ENCODE assay signal across 22 cellular contexts in genomic region chr16:54093281-54093680, GRCh38.
"Had no signal": no experiment of that assay in that cellular context is flagged by ENCODE, and none has a peak within 500 bp of the region (broad histone marks: within the 10 kb centered on the region; RNA-seq: fewer than 3 reads in every experiment).

No MANE protein-coding gene starts in this region.

- DNase-seq: dermis blood vessel endothelial cell; effector memory CD8-positive, alpha-beta T cell; erythroblast; esophagus squamous epithelium; immature natural killer cell; left cardiac atrium; left lung; mesendoderm; midbrain; naive thymus-derived CD4-positive, alpha-beta T cell; nucleus accumbens; posterior cingulate gyrus; sigmoid colon; spleen; stimulated activated CD4-positive, alpha-beta T cell treated with anti-CD3 and anti-CD28 coated beads, Interleukin-4, amount 100 ng/mL, for 4 hours; stimulated activated naive CD8-positive, alpha-beta T cell treated with anti-CD3 and anti-CD28 coated beads, Interleukin-15, Interleukin-2, amounts not matched to agents 100 U/mL and 50 U/mL, for 24 hours; substantia nigra; testis had no signal

- H3K4me3 ChIP-seq: coronary artery, esophagus squamous epithelium, left lung, psoas muscle, sigmoid colon, spleen, testis, tibial nerve, upper lobe of left lung had no signal
